In genomic region chr7:96915029-96915428, GRCh38 we compare ENCODE assay signal across 19 cellular contexts.
A peak's percentile ranks its signal among the peaks of the same experiment; 100 is the strongest.
DNase-seq lines count a peak whose midpoint lies in the region; TF ChIP-seq lines count a peak whose summit lies in the region.
"Had no signal": no experiment of that assay in that cellular context is flagged by ENCODE, and none has a peak within 500 bp of the region (broad histone marks: within the 10 kb centered on the region; RNA-seq: fewer than 3 reads in every experiment).

No MANE protein-coding gene starts in this region.

- H3K9ac ChIP-seq in OCI-LY3 (ENCODE audit: low read length), result peak overlapping the region; percentile 19; the same call in 1 of the 2 replicates
- H3K9ac ChIP-seq: BLaER1 treated with 17β-estradiol and CSF1 and Interleukin-3, amounts not matched to agents 10 nM and 100 nM had no signal

- H4K20me1 ChIP-seq in OCI-LY3 (ENCODE audit: insufficient read depth, low read length), result no peaks in the 10 kb centered on the region
- H4K20me1 ChIP-seq: BLaER1 treated with 17β-estradiol and CSF1 and Interleukin-3, amounts not matched to agents 10 nM and 100 nM had no signal

- H3K4me1 ChIP-seq in OCI-LY3 (ENCODE audit: low read length), result peaks cover 24% of the 10 kb centered on the region
- H3K4me1 ChIP-seq: A549; BLaER1 treated with 17β-estradiol and CSF1 and Interleukin-3, amounts not matched to agents 10 nM and 100 nM had no signal

- H3K9me3 ChIP-seq in OCI-LY3 (ENCODE audit: insufficient read depth, low read length), result no peaks in the 10 kb centered on the region
- H3K9me3 ChIP-seq: A549; BLaER1 treated with 17β-estradiol and CSF1 and Interleukin-3, amounts not matched to agents 10 nM and 100 nM had no signal

- H3K79me2 ChIP-seq in OCI-LY3 (ENCODE audit: low read length), result no peaks in the 10 kb centered on the region

- H3K4me2 ChIP-seq in OCI-LY3 (ENCODE audit: low read length), result peak overlapping the region; percentile 52
- H3K4me2 ChIP-seq: A549; BLaER1 treated with 17β-estradiol and CSF1 and Interleukin-3, amounts not matched to agents 10 nM and 100 nM had no signal

- H3K27ac ChIP-seq in OCI-LY3 (ENCODE audit: low read length), result peak overlapping the region; percentile 46
- H3K27ac ChIP-seq: 22Rv1; A549; BLaER1 treated with 17β-estradiol and CSF1 and Interleukin-3, amounts not matched to agents 10 nM and 100 nM; C4-2B had no signal

- H3K4me3 ChIP-seq in OCI-LY3 (ENCODE audit: low read length), result peak overlapping the region; percentile 36
- H3K4me3 ChIP-seq in retinal pigment epithelial cell (ENCODE audit: low read length), result no peak overlapping the region
- H3K4me3 ChIP-seq: A549; BLaER1 treated with 17β-estradiol and CSF1 and Interleukin-3, amounts not matched to agents 10 nM and 100 nM; GM12878 had no signal

- no peaks in the 10 kb centered on the region for H3K27me3 ChIP-seq in OCI-LY3 (ENCODE audit: low read depth, low read length)
- H3K27me3 ChIP-seq: BLaER1 treated with 17β-estradiol and CSF1 and Interleukin-3, amounts not matched to agents 10 nM and 100 nM had no signal

- TF ChIP-seq CTCF in OCI-LY3 (IDR thresholded peaks at IDR 0.05; ENCODE audit: low read depth, low read length) (no peak), retinal pigment epithelial cell (conservative IDR thresholded peaks at IDR 0.05; ENCODE audit: low read depth, low read length) (no peak)

- DNase-seq in M059J (ENCODE audit: low read depth) (peak; percentile 10), retinal pigment epithelial cell (ENCODE audit: low read depth) (peak; percentile 2), COR-L47 (lab: John Stamatoyannopoulos, UW) (no peak), GDM1 (lab: John Stamatoyannopoulos, UW) (no peak)
- DNase-seq: AML-193; CD4-positive, alpha-beta T cell; CD8-positive, alpha-beta T cell; DMS 273 treated with DMSO at 0.1 percent for 48 hours; DMS153; DMS53; DMS79; DND-41; EL had no signal

- H2AFZ ChIP-seq in OCI-LY3 (ENCODE audit: low read depth, low read length), result no peak overlapping the region

- no peaks in the 10 kb centered on the region for H3K36me3 ChIP-seq in OCI-LY3 (replicated peaks; ENCODE audit: low read depth, low read length)
- H3K36me3 ChIP-seq: BLaER1 treated with 17β-estradiol and CSF1 and Interleukin-3, amounts not matched to agents 10 nM and 100 nM had no signal

Comparison
In these comparisons a context has a peak if more than half of its experiments do, and no peak if none do; other contexts are left out.
1. DNase-seq: peak in M059J (single experiment) and retinal pigment epithelial cell (single experiment); none in COR-L47 (single experiment) and GDM1 (single experiment).